25 cellular contexts compared by ENCODE assay signal in the genomic region with DNA sequence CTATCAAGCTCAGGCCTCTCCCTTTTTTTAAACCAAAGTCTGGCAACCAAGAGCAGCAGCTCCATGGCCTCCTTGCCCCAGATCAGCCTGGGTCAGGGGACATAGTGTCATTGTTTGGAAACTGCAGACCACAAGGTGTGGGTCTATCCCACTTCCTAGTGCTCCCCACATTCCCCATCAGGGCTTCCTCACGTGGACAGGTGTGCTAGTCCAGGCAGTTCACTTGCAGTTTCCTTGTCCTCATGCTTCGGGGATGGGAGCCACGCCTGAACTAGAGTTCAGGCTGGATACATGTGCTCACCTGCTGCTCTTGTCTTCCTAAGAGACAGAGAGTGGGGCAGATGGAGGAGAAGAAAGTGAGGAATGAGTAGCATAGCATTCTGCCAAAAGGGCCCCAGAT. TPM values are rescaled to one million over a fixed set of nuclear protein-coding genes. Genes with fewer than 3 reads are reported as not detected.
"Had no signal": no experiment of that assay in that cellular context is flagged by ENCODE, and none has a peak within 500 bp of the region (broad histone marks: within the 10 kb centered on the region; RNA-seq: fewer than 3 reads in every experiment).

No MANE protein-coding gene starts in this region.

- H3K4me1 ChIP-seq: SJCRH30 had no signal

- DNase-seq: Kasumi-1, MM.1S, NCI-H1092 treated with DMSO at 0.1 percent for 48 hours, NCI-H1436, NCI-H187, NCI-H2029, NCI-H2081 treated with DMSO at 0.1 percent for 48 hours, NCI-H2171, NCI-H226, NCI-H446, NCI-H510A, NCI-H524 treated with DMSO at 0.1 percent for 48 hours, NCI-H69, NCI-H774, SHP77 treated with DMSO at 0.1 percent for 48 hours, SJCRH30 had no signal

- ATAC-seq: K562, Right ventricle myocardium inferior, SK-N-SH treated with all-trans-retinoic acid at 6 μM for 48 hours had no signal

- H3K4me2 ChIP-seq: KMS-11 had no signal

- FAIRE-seq: HTR-8/SVneo, K562 had no signal

- H3K9me3 ChIP-seq: SJCRH30 had no signal

- H3K4me3 Mint-ChIP-seq: IgD-negative memory B cell had no signal

- H3K27me3 ChIP-seq: SJCRH30 had no signal

- H3K9ac ChIP-seq: KMS-11 had no signal

- H3K4me3 ChIP-seq: K562, SJCRH30 had no signal

- H3K36me3 ChIP-seq: SJCRH30 had no signal

- H3K27ac ChIP-seq: HL-60, KMS-11, SJCRH30 had no signal

- H3K27ac Mint-ChIP-seq: IgD-negative memory B cell had no signal

RNA-seq across cellular contexts. Expression of gene SLC34A2, which starts 21.5 kb away (rescaled TPM):
- total RNA-seq: M059J, RPMI7951, SJCRH30 had no signal
- polyA plus RNA-seq: IgD-negative memory B cell, K562 had no signal
